11 cellular contexts compared by ENCODE assay signal in the genomic region with DNA sequence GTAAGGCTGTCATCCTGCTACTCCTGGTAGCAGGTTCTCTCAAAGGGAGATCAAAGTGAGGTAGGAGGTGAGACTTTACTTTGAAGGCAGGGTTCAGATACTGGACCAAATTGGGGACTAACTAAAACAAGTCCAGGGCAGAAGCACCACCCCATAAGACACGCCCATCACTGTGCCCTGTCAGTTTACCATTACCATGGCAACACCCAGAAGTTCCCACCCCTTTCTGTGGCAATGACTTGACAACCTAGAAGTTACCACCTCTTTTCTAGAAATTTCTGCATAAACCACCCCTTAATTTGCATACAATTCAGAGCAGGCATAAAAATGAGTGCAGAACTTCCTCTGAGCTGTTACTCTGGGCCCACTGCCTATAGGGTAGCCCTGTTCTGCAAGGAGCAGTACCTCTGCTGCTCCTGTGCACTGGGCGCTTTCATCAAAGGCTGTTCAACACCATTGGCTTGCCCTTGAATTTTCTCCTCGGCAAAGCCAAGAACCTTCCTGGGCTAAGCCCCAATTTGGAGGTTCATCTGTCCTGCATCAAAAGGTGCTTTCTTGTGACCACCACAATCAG.
DNase-seq lines count a peak whose midpoint lies in the region; ATAC-seq lines count a peak whose summit lies in the region.
"Had no signal": no experiment of that assay in that cellular context is flagged by ENCODE, and none has a peak within 500 bp of the region (broad histone marks: within the 10 kb centered on the region; RNA-seq: fewer than 3 reads in every experiment).

No MANE protein-coding gene starts in this region.

- peaks cover 56% of the 10 kb centered on the region for H3K4me1 Mint-ChIP-seq in activated T-helper 1 cell treated with anti-CD3 and anti-CD28 coated beads, Interleukin-12 subunit alpha, Interleukin-12 subunit beta, Interleukin-2, Interleukin-4 antibody, amounts not matched to agents 30 ng/mL and 10 ng/mL and 1 ng/mL, durations not matched to agents 14 hours and 24 hours and 36 hours (ENCODE audit: low read depth)
- H3K4me1 Mint-ChIP-seq in stimulated activated effector memory CD8-positive, alpha-beta T cell treated with anti-CD3 and anti-CD28 coated beads, Interleukin-12 subunit alpha, Interleukin-12 subunit beta, amount 100 ng/mL, for 72 hours, result peaks cover 12% of the 10 kb centered on the region

- H3K4me3 Mint-ChIP-seq in activated T-helper 1 cell treated with anti-CD3 and anti-CD28 coated beads, Interleukin-12 subunit alpha, Interleukin-12 subunit beta, Interleukin-2, Interleukin-4 antibody, amounts not matched to agents 30 ng/mL and 10 ng/mL and 1 ng/mL, durations not matched to agents 14 hours and 24 hours and 36 hours, result no peak overlapping the region
- no peak overlapping the region for H3K4me3 Mint-ChIP-seq in stimulated activated effector memory CD8-positive, alpha-beta T cell treated with anti-CD3 and anti-CD28 coated beads, Interleukin-12 subunit alpha, Interleukin-12 subunit beta, amount 100 ng/mL, for 72 hours

- peak; percentile 4 for ATAC-seq in stimulated activated effector memory CD8-positive, alpha-beta T cell treated with anti-CD3 and anti-CD28 coated beads, Interleukin-12 subunit alpha, Interleukin-12 subunit beta, amount 100 ng/mL, for 72 hours

- DNase-seq in activated effector memory CD4-positive, alpha-beta T cell treated with anti-CD3 and anti-CD28 coated beads, Interleukin-2, amount 50 U/mL, for 16 hours, result peak; percentile 64
- DNase-seq in activated effector memory CD4-positive, alpha-beta T cell treated with Interleukin-2 at 50 U/mL for 16 hours, result no peak
- DNase-seq in LHCN-M2 (ENCODE audit: low read depth), result peak; percentile 29
- peak; percentile 27 for DNase-seq in activated T-helper 1 cell treated with anti-CD3 and anti-CD28 coated beads, Interleukin-12 subunit alpha, Interleukin-12 subunit beta, Interleukin-2, Interleukin-4 antibody, amounts not matched to agents 30 ng/mL and 10 ng/mL and 1 ng/mL, durations not matched to agents 14 hours and 24 hours and 36 hours (ENCODE audit: low spot score)
- no peak for DNase-seq in stimulated activated effector memory CD8-positive, alpha-beta T cell treated with anti-CD3 and anti-CD28 coated beads, Interleukin-12 subunit alpha, Interleukin-12 subunit beta, amount 100 ng/mL, for 72 hours (ENCODE audit: low spot score in 2 of 2)
- no peak for DNase-seq in GM19238 (ENCODE audit: insufficient read length, low spot score)
- no peak for DNase-seq in NCI-H2196 (lab: John Stamatoyannopoulos, UW; ENCODE audit: unreplicated experiment)
- DNase-seq in NCI-H1694 (lab: John Stamatoyannopoulos, UW), result no peak
- DNase-seq: EL, NCI-H187 treated with DMSO at 0.1 percent for 48 hours, tibial artery had no signal

- intact Hi-C loops in activated T-helper 1 cell treated with anti-CD3 and anti-CD28 coated beads, Interleukin-12 subunit alpha, Interleukin-12 subunit beta, Interleukin-2, Interleukin-4 antibody, amounts not matched to agents 30 ng/mL and 10 ng/mL and 1 ng/mL, durations not matched to agents 14 hours and 24 hours and 36 hours (cut with micrococcal nuclease), result loop anchor here (10.0 kb wide), 1 partner anchor 468 kb away; no protein-coding TSS in a partner anchor

- H3K27me3 Mint-ChIP-seq in activated T-helper 1 cell treated with anti-CD3 and anti-CD28 coated beads, Interleukin-12 subunit alpha, Interleukin-12 subunit beta, Interleukin-2, Interleukin-4 antibody, amounts not matched to agents 30 ng/mL and 10 ng/mL and 1 ng/mL, durations not matched to agents 14 hours and 24 hours and 36 hours (ENCODE audit: insufficient read depth), result no peaks in the 10 kb centered on the region

- H3K27ac Mint-ChIP-seq in activated T-helper 1 cell treated with anti-CD3 and anti-CD28 coated beads, Interleukin-12 subunit alpha, Interleukin-12 subunit beta, Interleukin-2, Interleukin-4 antibody, amounts not matched to agents 30 ng/mL and 10 ng/mL and 1 ng/mL, durations not matched to agents 14 hours and 24 hours and 36 hours, result no peak overlapping the region
- H3K27ac Mint-ChIP-seq in stimulated activated effector memory CD8-positive, alpha-beta T cell treated with anti-CD3 and anti-CD28 coated beads, Interleukin-12 subunit alpha, Interleukin-12 subunit beta, amount 100 ng/mL, for 72 hours, result no peak overlapping the region

- peaks cover 2% of the 10 kb centered on the region for H3K36me3 Mint-ChIP-seq in activated T-helper 1 cell treated with anti-CD3 and anti-CD28 coated beads, Interleukin-12 subunit alpha, Interleukin-12 subunit beta, Interleukin-2, Interleukin-4 antibody, amounts not matched to agents 30 ng/mL and 10 ng/mL and 1 ng/mL, durations not matched to agents 14 hours and 24 hours and 36 hours (ENCODE audit: low read depth)
- peaks cover 5% of the 10 kb centered on the region for H3K36me3 Mint-ChIP-seq in stimulated activated effector memory CD8-positive, alpha-beta T cell treated with anti-CD3 and anti-CD28 coated beads, Interleukin-12 subunit alpha, Interleukin-12 subunit beta, amount 100 ng/mL, for 72 hours

- no peaks in the 10 kb centered on the region for H3K9me3 Mint-ChIP-seq in activated T-helper 1 cell treated with anti-CD3 and anti-CD28 coated beads, Interleukin-12 subunit alpha, Interleukin-12 subunit beta, Interleukin-2, Interleukin-4 antibody, amounts not matched to agents 30 ng/mL and 10 ng/mL and 1 ng/mL, durations not matched to agents 14 hours and 24 hours and 36 hours
- no peaks in the 10 kb centered on the region for H3K9me3 Mint-ChIP-seq in stimulated activated effector memory CD8-positive, alpha-beta T cell treated with anti-CD3 and anti-CD28 coated beads, Interleukin-12 subunit alpha, Interleukin-12 subunit beta, amount 100 ng/mL, for 72 hours

Comparison
In these comparisons a context has a peak if more than half of its experiments do, and no peak if none do; other contexts are left out.
1. DNase-seq: peak in activated effector memory CD4-positive, alpha-beta T cell treated with anti-CD3 and anti-CD28 coated beads, Interleukin-2, amount 50 U/mL, for 16 hours (single experiment), LHCN-M2 (single experiment) and activated T-helper 1 cell treated with anti-CD3 and anti-CD28 coated beads, Interleukin-12 subunit alpha, Interleukin-12 subunit beta, Interleukin-2, Interleukin-4 antibody, amounts not matched to agents 30 ng/mL and 10 ng/mL and 1 ng/mL, durations not matched to agents 14 hours and 24 hours and 36 hours (single experiment); none in activated effector memory CD4-positive, alpha-beta T cell treated with Interleukin-2 at 50 U/mL for 16 hours (single experiment), stimulated activated effector memory CD8-positive, alpha-beta T cell treated with anti-CD3 and anti-CD28 coated beads, Interleukin-12 subunit alpha, Interleukin-12 subunit beta, amount 100 ng/mL, for 72 hours (0 of 2), GM19238 (single experiment), NCI-H2196 (single experiment) and NCI-H1694 (single experiment).